In genomic region chr1:44672956-44673674, GRCh38 we compare ENCODE assay signal across 7 cellular contexts. TPM values are rescaled to one million over a fixed set of nuclear protein-coding genes. Genes with fewer than 3 reads are reported as not detected.
A peak's percentile ranks its signal among the peaks of the same experiment; 100 is the strongest.
DNase-seq lines count a peak whose midpoint lies in the region; ATAC-seq and TF ChIP-seq lines count a peak whose summit lies in the region.

No MANE protein-coding gene starts in this region.

- H3K4me3 Mint-ChIP-seq in activated T-helper 1 cell treated with anti-CD3 and anti-CD28 coated beads, Interleukin-12 subunit alpha, Interleukin-12 subunit beta, Interleukin-2, Interleukin-4 antibody, amounts not matched to agents 30 ng/mL and 10 ng/mL and 1 ng/mL, durations not matched to agents 14 hours and 24 hours and 36 hours: peak overlapping the region; percentile 80
- peak overlapping the region; percentile 89 to 90 for H3K4me3 Mint-ChIP-seq in stimulated activated naive CD8-positive, alpha-beta T cell treated with anti-CD3 and anti-CD28 coated beads, Interleukin-15, amount 100 ng/mL, for 72 hours

- no peak for TF ChIP-seq CTCF in HL-60 (IDR thresholded peaks at IDR 0.05; ENCODE audit: insufficient read depth, low read length)

- ATAC-seq in stimulated activated naive CD8-positive, alpha-beta T cell treated with anti-CD3 and anti-CD28 coated beads, Interleukin-15, amount 100 ng/mL, for 72 hours: no peak
- ATAC-seq in HG02970 (IDR thresholded peaks at IDR 0.05; ENCODE audit: low FRiP score, unreplicated experiment): no peak

- no peak for DNase-seq in HL-60 (ENCODE audit: low read depth in 1 of 2, low spot score in 1 of 2)
- DNase-seq in activated T-helper 1 cell treated with anti-CD3 and anti-CD28 coated beads, Interleukin-12 subunit alpha, Interleukin-12 subunit beta, Interleukin-2, Interleukin-4 antibody, amounts not matched to agents 30 ng/mL and 10 ng/mL and 1 ng/mL, durations not matched to agents 14 hours and 24 hours and 36 hours (ENCODE audit: low spot score): no peak
- no peak for DNase-seq in stimulated activated naive CD8-positive, alpha-beta T cell treated with anti-CD3 and anti-CD28 coated beads, Interleukin-15, amount 100 ng/mL, for 72 hours
- DNase-seq in NCI-H226: no peak
- DNase-seq in NOMO-1 treated with dmso at 0.1 percent for 144 hours (lab: John Stamatoyannopoulos, UW; ENCODE audit: unreplicated experiment): no peak

- H3K27ac ChIP-seq in HL-60 (replicated peaks): peak overlapping the region; percentile 85

- H3K4me3 ChIP-seq in HL-60 (replicated peaks; ENCODE audit: insufficient read depth, low read length): no peak overlapping the region; the same call in 1 of the 2 replicates
- peak overlapping the region; percentile 90 for H3K4me3 ChIP-seq in iPS-18c (ENCODE audit: insufficient read depth, low read depth, low read length)

- H3K27me3 Mint-ChIP-seq in activated T-helper 1 cell treated with anti-CD3 and anti-CD28 coated beads, Interleukin-12 subunit alpha, Interleukin-12 subunit beta, Interleukin-2, Interleukin-4 antibody, amounts not matched to agents 30 ng/mL and 10 ng/mL and 1 ng/mL, durations not matched to agents 14 hours and 24 hours and 36 hours (ENCODE audit: insufficient read depth): no peaks in the 10 kb centered on the region
- no peaks in the 10 kb centered on the region for H3K27me3 Mint-ChIP-seq in stimulated activated naive CD8-positive, alpha-beta T cell treated with anti-CD3 and anti-CD28 coated beads, Interleukin-15, amount 100 ng/mL, for 72 hours

- H3K36me3 Mint-ChIP-seq in activated T-helper 1 cell treated with anti-CD3 and anti-CD28 coated beads, Interleukin-12 subunit alpha, Interleukin-12 subunit beta, Interleukin-2, Interleukin-4 antibody, amounts not matched to agents 30 ng/mL and 10 ng/mL and 1 ng/mL, durations not matched to agents 14 hours and 24 hours and 36 hours (ENCODE audit: low read depth): peaks cover 2% of the 10 kb centered on the region

- no peaks in the 10 kb centered on the region for H3K9me3 Mint-ChIP-seq in activated T-helper 1 cell treated with anti-CD3 and anti-CD28 coated beads, Interleukin-12 subunit alpha, Interleukin-12 subunit beta, Interleukin-2, Interleukin-4 antibody, amounts not matched to agents 30 ng/mL and 10 ng/mL and 1 ng/mL, durations not matched to agents 14 hours and 24 hours and 36 hours
- H3K9me3 Mint-ChIP-seq in stimulated activated naive CD8-positive, alpha-beta T cell treated with anti-CD3 and anti-CD28 coated beads, Interleukin-15, amount 100 ng/mL, for 72 hours: no peaks in the 10 kb centered on the region

- no peaks in the 10 kb centered on the region for H3K9me3 ChIP-seq in iPS-18c (ENCODE audit: control insufficient read depth, insufficient read depth, low read length)

- peaks cover 30% of the 10 kb centered on the region for H3K4me1 Mint-ChIP-seq in activated T-helper 1 cell treated with anti-CD3 and anti-CD28 coated beads, Interleukin-12 subunit alpha, Interleukin-12 subunit beta, Interleukin-2, Interleukin-4 antibody, amounts not matched to agents 30 ng/mL and 10 ng/mL and 1 ng/mL, durations not matched to agents 14 hours and 24 hours and 36 hours (ENCODE audit: low read depth)
- H3K4me1 Mint-ChIP-seq in stimulated activated naive CD8-positive, alpha-beta T cell treated with anti-CD3 and anti-CD28 coated beads, Interleukin-15, amount 100 ng/mL, for 72 hours: peaks cover 17% of the 10 kb centered on the region

- H3K27me3 ChIP-seq in HL-60 (ENCODE audit: insufficient read depth, poor library complexity, severe bottlenecking): no peaks in the 10 kb centered on the region

- intact Hi-C loops in activated T-helper 1 cell treated with anti-CD3 and anti-CD28 coated beads, Interleukin-12 subunit alpha, Interleukin-12 subunit beta, Interleukin-2, Interleukin-4 antibody, amounts not matched to agents 30 ng/mL and 10 ng/mL and 1 ng/mL, durations not matched to agents 14 hours and 24 hours and 36 hours (cut with micrococcal nuclease): no loop called here

- peak overlapping the region; percentile 71 for H3K27ac Mint-ChIP-seq in activated T-helper 1 cell treated with anti-CD3 and anti-CD28 coated beads, Interleukin-12 subunit alpha, Interleukin-12 subunit beta, Interleukin-2, Interleukin-4 antibody, amounts not matched to agents 30 ng/mL and 10 ng/mL and 1 ng/mL, durations not matched to agents 14 hours and 24 hours and 36 hours
- H3K27ac Mint-ChIP-seq in stimulated activated naive CD8-positive, alpha-beta T cell treated with anti-CD3 and anti-CD28 coated beads, Interleukin-15, amount 100 ng/mL, for 72 hours: no peak overlapping the region

RNA-seq across cellular contexts. Expression of gene TMEM53, which starts 1.2 kb away (rescaled TPM):
- total RNA-seq in activated T-helper 1 cell treated with anti-CD3 and anti-CD28 coated beads, Interleukin-12 subunit alpha, Interleukin-12 subunit beta, Interleukin-2, Interleukin-4 antibody, amounts not matched to agents 30 ng/mL and 10 ng/mL and 1 ng/mL, durations not matched to agents 14 hours and 24 hours and 36 hours: 4.3 and 6.6 TPM in 2 replicates

RNA-seq across cellular contexts. Expression of gene ARMH1, which starts 1.4 kb away (rescaled TPM):
- 95.3 and 99.8 TPM in 2 replicates for total RNA-seq in activated T-helper 1 cell treated with anti-CD3 and anti-CD28 coated beads, Interleukin-12 subunit alpha, Interleukin-12 subunit beta, Interleukin-2, Interleukin-4 antibody, amounts not matched to agents 30 ng/mL and 10 ng/mL and 1 ng/mL, durations not matched to agents 14 hours and 24 hours and 36 hours

RNA-seq across cellular contexts. Expression of gene RNU5D-1, which starts 57.9 kb away (rescaled TPM):
- total RNA-seq in activated T-helper 1 cell treated with anti-CD3 and anti-CD28 coated beads, Interleukin-12 subunit alpha, Interleukin-12 subunit beta, Interleukin-2, Interleukin-4 antibody, amounts not matched to agents 30 ng/mL and 10 ng/mL and 1 ng/mL, durations not matched to agents 14 hours and 24 hours and 36 hours: not detected in 2 replicates
